13 cellular contexts compared by ENCODE assay signal in the genomic region with DNA sequence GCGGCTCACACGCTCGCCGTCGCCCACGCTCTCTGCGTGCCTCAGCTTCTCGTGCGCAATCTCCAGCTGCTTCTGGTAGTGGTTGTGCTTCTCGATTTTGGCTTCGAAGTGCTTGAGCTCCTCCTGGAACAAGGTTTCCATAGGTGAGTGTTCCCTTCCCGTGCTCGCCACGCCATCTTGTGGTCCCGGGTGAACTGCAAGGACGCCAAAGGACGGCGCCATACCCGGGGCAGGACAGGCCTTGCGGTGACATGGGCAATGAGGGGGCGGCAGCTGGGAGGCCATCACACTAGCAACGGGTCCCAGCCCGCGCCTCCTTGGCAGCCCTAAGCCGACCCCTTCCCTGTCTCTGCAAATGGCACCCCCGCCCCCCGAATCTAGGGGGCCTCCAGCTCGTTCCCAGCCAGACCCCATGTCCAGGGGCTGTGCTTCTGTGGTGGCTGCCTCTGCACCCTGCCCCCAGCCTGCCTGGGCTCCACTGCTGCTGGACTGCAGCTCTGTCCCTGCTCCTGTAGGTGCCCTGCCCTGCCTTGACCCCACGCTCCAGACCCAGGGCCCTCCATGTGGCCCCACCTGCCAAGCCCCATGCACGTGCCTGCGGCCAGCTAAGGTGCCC. TPM values are rescaled to one million over a fixed set of nuclear protein-coding genes. Genes with fewer than 3 reads are reported as not detected.
DNase-seq lines count a peak whose midpoint lies in the region; ATAC-seq, FAIRE-seq and TF ChIP-seq lines count a peak whose summit lies in the region.
"Had no signal": no experiment of that assay in that cellular context is flagged by ENCODE, and none has a peak within 500 bp of the region (broad histone marks: within the 10 kb centered on the region; RNA-seq: fewer than 3 reads in every experiment).

No MANE protein-coding gene starts in this region.

- H3K9me3 ChIP-seq in DND-41 (ENCODE audit: insufficient read depth, low read length, severe bottlenecking) (no peaks in the 10 kb centered on the region), OCI-LY3 (ENCODE audit: insufficient read depth, low read length) (no peaks in the 10 kb centered on the region), neural cell (ENCODE audit: low read length) (no peaks in the 10 kb centered on the region)
- H3K9me3 ChIP-seq: colonic mucosa had no signal

- no peak overlapping the region for H3K4me3 ChIP-seq in DND-41 (ENCODE audit: low read depth in 1 of 2, low read length in 2 of 2)
- H3K4me3 ChIP-seq in OCI-LY3 (ENCODE audit: low read length) = no peak overlapping the region
- H3K4me3 ChIP-seq in fibroblast of pulmonary artery (replicated peaks; ENCODE audit: low read depth, low read length) = no peak overlapping the region
- no peak overlapping the region for H3K4me3 ChIP-seq in neural cell (ENCODE audit: low read length)
- H3K4me3 ChIP-seq: colonic mucosa had no signal

- H3K36me3 ChIP-seq in DND-41 (ENCODE audit: insufficient read depth, low read length) (peaks cover 93% of the 10 kb centered on the region), OCI-LY3 (replicated peaks; ENCODE audit: low read depth, low read length) (peaks cover 60% of the 10 kb centered on the region), neural cell (ENCODE audit: insufficient read depth, low read length) (no peaks in the 10 kb centered on the region)

- H2AFZ ChIP-seq in DND-41 (ENCODE audit: low read depth, low read length) (no peak overlapping the region), OCI-LY3 (ENCODE audit: low read depth, low read length) (no peak overlapping the region), neural cell (ENCODE audit: low read depth, low read length) (no peak overlapping the region)

- no peak for TF ChIP-seq POLR2A in GM12891 (IDR thresholded peaks at IDR 0.05; ENCODE audit: low read depth, low read length)

- no peaks in the 10 kb centered on the region for H3F3A ChIP-seq in neural cell (ENCODE audit: insufficient read depth, low read length, poor library complexity, severe bottlenecking)

- H3K4me2 ChIP-seq in DND-41 (ENCODE audit: insufficient read depth, low read length) (no peak overlapping the region), OCI-LY3 (ENCODE audit: low read length) (no peak overlapping the region), neural cell (ENCODE audit: low read length) (no peak overlapping the region)

- H3K4me1 ChIP-seq in DND-41 (ENCODE audit: insufficient read depth, low read length) (no peaks in the 10 kb centered on the region), OCI-LY3 (ENCODE audit: low read length) (no peaks in the 10 kb centered on the region)
- H3K4me1 ChIP-seq: colonic mucosa had no signal

- peak; percentile 48 for TF ChIP-seq CTCF in DND-41 (IDR thresholded peaks at IDR 0.05; ENCODE audit: borderline replicate concordance, extremely low read depth, low read length, poor library complexity, severe bottlenecking)
- TF ChIP-seq CTCF in OCI-LY3 (IDR thresholded peaks at IDR 0.05; ENCODE audit: low read depth, low read length) = 0 out of 2 replicates have a peak, but pooled peaks have one; percentile 9
- peak; percentile 23 for TF ChIP-seq CTCF in fibroblast of pulmonary artery (IDR thresholded peaks at IDR 0.05; ENCODE audit: low read length, missing control alignments)
- TF ChIP-seq CTCF in neural cell (IDR thresholded peaks at IDR 0.05; ENCODE audit: poor library complexity, severe bottlenecking) = peak; percentile 57

- no peak overlapping the region for H3K9ac ChIP-seq in DND-41 (ENCODE audit: low read depth, low read length)
- no peak overlapping the region for H3K9ac ChIP-seq in OCI-LY3 (ENCODE audit: low read length)
- H3K9ac ChIP-seq in neural cell (ENCODE audit: low read length) = no peak overlapping the region

- no peaks in the 10 kb centered on the region for H3K4me1 Mint-ChIP-seq in immature natural killer cell

- no peak overlapping the region for H3K4me3 Mint-ChIP-seq in immature natural killer cell

- H3K9me2 ChIP-seq in neural cell (ENCODE audit: insufficient read depth, low read length) = no peaks in the 10 kb centered on the region

- no peaks in the 10 kb centered on the region for H3K9me3 Mint-ChIP-seq in immature natural killer cell

- no peak for DNase-seq in DND-41
- no peak for DNase-seq in fibroblast of pulmonary artery (ENCODE audit: low read depth)
- DNase-seq in GM12891 (ENCODE audit: insufficient read length, low spot score) = no peak
- DNase-seq in immature natural killer cell = no peak
- DNase-seq: activated CD4-positive, alpha-beta T cell treated with anti-CD3 and anti-CD28 coated beads, Interleukin-2, amount 50 U/mL, for 1 hour; colonic mucosa; DMS79 treated with DMSO at 0.1 percent for 48 hours; MV-4-11; NCI-H774; small intestine had no signal

- peak; percentile 57 for TF ChIP-seq RAD21 in neural cell (conservative IDR thresholded peaks at IDR 0.05)

- FAIRE-seq in GM12891 (lab: Jason Lieb, UNC) = no peak
- FAIRE-seq: small intestine had no signal

- no peak for TF ChIP-seq EP300 in neural cell (conservative IDR thresholded peaks at IDR 0.05; ENCODE audit: poor library complexity, severe bottlenecking)

- H3K27ac Mint-ChIP-seq in immature natural killer cell = no peak overlapping the region

- H3K27me3 ChIP-seq in DND-41 (ENCODE audit: insufficient read depth, low read length, poor library complexity) = no peaks in the 10 kb centered on the region
- no peaks in the 10 kb centered on the region for H3K27me3 ChIP-seq in OCI-LY3 (ENCODE audit: low read depth, low read length)
- no peaks in the 10 kb centered on the region for H3K27me3 ChIP-seq in neural cell (ENCODE audit: insufficient read depth, low read depth, low read length)
- H3K27me3 ChIP-seq: colonic mucosa had no signal

- peaks cover 0 to 7% (median 3%) of the 10 kb centered on the region in 3 donors for H3K27me3 Mint-ChIP-seq in immature natural killer cell (ENCODE audit: low read depth in 3 of 3)

- H3K27ac ChIP-seq in DND-41 (ENCODE audit: low read length) = no peak overlapping the region
- H3K27ac ChIP-seq in OCI-LY3 (ENCODE audit: low read length) = no peak overlapping the region
- no peak overlapping the region for H3K27ac ChIP-seq in neural cell (ENCODE audit: low read length)
- H3K27ac ChIP-seq: colonic mucosa had no signal

- H4K20me1 ChIP-seq in DND-41 (ENCODE audit: insufficient read depth, low read length) = peaks cover 32% of the 10 kb centered on the region
- no peaks in the 10 kb centered on the region for H4K20me1 ChIP-seq in OCI-LY3 (ENCODE audit: insufficient read depth, low read length)
- H4K20me1 ChIP-seq in neural cell (ENCODE audit: insufficient read depth) = no peaks in the 10 kb centered on the region

- ATAC-seq in DND-41 (ENCODE audit: insufficient read depth, low read depth) (no peak), GM18861 (IDR thresholded peaks at IDR 0.05; ENCODE audit: unreplicated experiment) (no peak)

- H3K36me3 Mint-ChIP-seq in immature natural killer cell = peaks cover 23 to 40% (median 24%) of the 10 kb centered on the region in 3 donors

- H3K79me2 ChIP-seq in DND-41 (ENCODE audit: insufficient read depth, low read length) = no peaks in the 10 kb centered on the region
- no peaks in the 10 kb centered on the region for H3K79me2 ChIP-seq in OCI-LY3 (ENCODE audit: low read length)
- no peaks in the 10 kb centered on the region for H3K79me2 ChIP-seq in neural cell (replicated peaks; ENCODE audit: insufficient read depth, low read length)

TF ChIP-seq in neural cell, 6 proteins besides CTCF, POLR2A, EP300 and RAD21:
- no peak for TF ChIP-seq MXI1 (conservative IDR thresholded peaks at IDR 0.05; ENCODE audit: poor library complexity, severe bottlenecking)
- peak; percentile 65 for TF ChIP-seq SMC3 (conservative IDR thresholded peaks at IDR 0.05; ENCODE audit: poor library complexity)

TF ChIP-seq in GM12891, 5 proteins besides CTCF, POLR2A, EP300 and RAD21:
- TF ChIP-seq PAX5 (IDR thresholded peaks at IDR 0.05; ENCODE audit: insufficient read depth, low read length, severe bottlenecking) (no peak), SPI1 (IDR thresholded peaks at IDR 0.05; ENCODE audit: low read depth, low read length) (no peak), POLR2AphosphoS5 (IDR thresholded peaks at IDR 0.05; ENCODE audit: low read depth, low read length) (no peak), TAF1 (IDR thresholded peaks at IDR 0.05; ENCODE audit: low read depth, low read length) (no peak), POU2F2 (IDR thresholded peaks at IDR 0.05; ENCODE audit: low read depth, low read length) (no peak)
TF ChIP-seq in GM12891: peak in this region for 0.

RNA-seq across cellular contexts. Expression of a gene that starts 17.3 kb away (rescaled TPM):
- polyA plus RNA-seq in neural cell = 91.1 and 123 TPM in 2 replicates
- 36.8 and 62.6 TPM in 2 replicates for polyA minus RNA-seq in neural cell
- polyA plus RNA-seq in GM12891 (2012; ENCODE audit: low read depth, missing spikeins) = 46.7 TPM
- 100 to 1,000 TPM in 2 of 3 donors, 10 to 100 TPM in 1; 98.7 to 185 (median 148) TPM for polyA plus RNA-seq in immature natural killer cell

RNA-seq across cellular contexts. Expression of a gene that starts 51.8 kb away (rescaled TPM):
- 0.66 TPM in 1 of 2 replicates, not detected in the other for polyA plus RNA-seq in neural cell
- 1.2 TPM in 1 of 2 replicates, not detected in the other for polyA minus RNA-seq in neural cell
- 0.98 TPM for polyA plus RNA-seq in GM12891 (2012; ENCODE audit: low read depth, missing spikeins)
- polyA plus RNA-seq in immature natural killer cell = 1 to 10 TPM in 2 of 3 donors, not detected in 1; 4.2 to 4.8 TPM
